ENCODE assay signal across 8 cellular contexts in the genomic region with DNA sequence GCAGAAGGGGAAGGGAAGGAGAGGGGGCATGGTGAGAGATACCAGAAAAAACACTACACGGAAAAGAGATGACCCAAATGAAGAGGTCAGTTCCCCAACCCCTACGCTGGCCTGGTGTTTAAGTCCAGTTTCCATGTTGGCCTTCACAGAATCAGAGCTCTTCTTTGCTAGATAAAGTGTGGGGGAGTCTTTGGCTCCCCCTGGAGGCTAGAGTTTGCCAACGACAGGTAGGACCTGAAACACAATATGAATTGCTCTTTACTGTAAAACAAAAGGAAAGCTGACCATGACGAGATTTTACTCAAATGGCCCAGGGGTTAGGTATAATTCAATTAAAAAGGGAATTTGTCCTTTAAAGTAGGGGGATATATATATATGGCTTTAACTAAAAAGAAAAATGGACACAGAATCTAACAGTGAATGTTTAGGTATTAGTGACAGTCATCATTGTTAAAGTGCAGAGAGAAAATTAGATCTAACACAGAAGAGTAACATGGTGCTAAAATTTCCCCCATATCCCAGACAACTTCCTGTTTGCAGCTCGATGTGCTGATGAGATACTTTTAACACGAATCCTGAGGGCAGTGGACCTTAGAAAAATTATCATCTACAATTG.
A peak's percentile ranks its signal among the peaks of the same experiment; 100 is the strongest.
DNase-seq lines count a peak whose midpoint lies in the region; ATAC-seq and TF ChIP-seq lines count a peak whose summit lies in the region.

No MANE protein-coding gene starts in this region.

- no peaks in the 10 kb centered on the region for H3K9me2 ChIP-seq in PC-3 (replicated peaks; ENCODE audit: low read length)

- TF ChIP-seq CTCF in GM12873 (IDR thresholded peaks at IDR 0.05; ENCODE audit: insufficient read depth, low read depth, low read length, missing control alignments) (peak; percentile 88), PC-3 (conservative IDR thresholded peaks at IDR 0.05; ENCODE audit: low read depth, low read length) (peak; percentile 75), foreskin keratinocyte (conservative IDR thresholded peaks at IDR 0.05) (peak; percentile 78)

- ATAC-seq in HG03432 (IDR thresholded peaks at IDR 0.05; ENCODE audit: unreplicated experiment) (peak; percentile 55), PC-3 (peak; percentile 45; the same call in 1 of the 2 replicates), foreskin keratinocyte (peak; percentile 62), HG03095 (IDR thresholded peaks at IDR 0.05; ENCODE audit: unreplicated experiment) (no peak)
- peak; percentile 40 to 48 for ATAC-seq in activated T-cell treated with anti-CD3 and anti-CD28 coated beads, Interleukin-2, amount 50 U/mL, for 72 hours (replicated peaks in 1 of 2)

- no peak overlapping the region for H3K27ac ChIP-seq in PC-3 (ENCODE audit: low read length)
- no peak overlapping the region for H3K27ac ChIP-seq in foreskin keratinocyte

- H3K27me3 ChIP-seq in PC-3 (ENCODE audit: low read length) (peaks cover 12% of the 10 kb centered on the region; the same call in 1 of the 2 replicates), foreskin keratinocyte (peaks cover 7% of the 10 kb centered on the region)

- H3K4me1 Mint-ChIP-seq in activated T-cell treated with anti-CD3 and anti-CD28 coated beads, Interleukin-2, amount 50 U/mL, for 72 hours (ENCODE audit: low read depth), result peaks cover 33% of the 10 kb centered on the region

- H3K4me3 ChIP-seq in PC-3 (ENCODE audit: low read length), result no peak overlapping the region; the same call in 1 of the 2 replicates

- DNase-seq in AG08396 (ENCODE audit: low spot score) (peak; percentile 77), PC-3 (peak; percentile 57), foreskin keratinocyte (peak; percentile 8 to 29), retina (peak; percentile 71)
- DNase-seq in activated T-cell treated with anti-CD3 and anti-CD28 coated beads, Interleukin-2, amount 50 U/mL, for 72 hours, result peak; percentile 51 to 65

- H3K9me3 ChIP-seq in PC-3 (ENCODE audit: low read length), result no peaks in the 10 kb centered on the region

- no peaks in the 10 kb centered on the region for H3K9me3 Mint-ChIP-seq in activated T-cell treated with anti-CD3 and anti-CD28 coated beads, Interleukin-2, amount 50 U/mL, for 72 hours

- no peaks in the 10 kb centered on the region for H3K36me3 ChIP-seq in PC-3 (ENCODE audit: low read depth, low read length)

- no peaks in the 10 kb centered on the region for H4K20me1 ChIP-seq in PC-3 (ENCODE audit: low read length)

- H3K4me3 Mint-ChIP-seq in activated T-cell treated with anti-CD3 and anti-CD28 coated beads, Interleukin-2, amount 50 U/mL, for 72 hours, result peak overlapping the region; percentile 28 to 88

- BruUV-seq in PC-3 (replicated peaks; lab: Mats Ljungman, UMichigan), result no TSS peak

- no peak overlapping the region for H2AFZ ChIP-seq in PC-3 (ENCODE audit: low read length)

- H3K4me1 ChIP-seq in PC-3 (ENCODE audit: insufficient read depth, low read length) (no peaks in the 10 kb centered on the region), foreskin keratinocyte (no peaks in the 10 kb centered on the region)

- intact Hi-C loops in PC-3 (cut with micrococcal nuclease), result loop anchor here (2.0 kb wide), 1 partner anchor 440 kb away; no protein-coding TSS in a partner anchor

- H3K36me3 Mint-ChIP-seq in activated T-cell treated with anti-CD3 and anti-CD28 coated beads, Interleukin-2, amount 50 U/mL, for 72 hours (ENCODE audit: insufficient read depth in 2 of 2), result no peaks in the 10 kb centered on the region

- H3K27ac Mint-ChIP-seq in activated T-cell treated with anti-CD3 and anti-CD28 coated beads, Interleukin-2, amount 50 U/mL, for 72 hours, result peak overlapping the region; percentile 57

- no peaks in the 10 kb centered on the region for H3K79me2 ChIP-seq in PC-3 (ENCODE audit: low read length)

- peak overlapping the region; percentile 55; the same call in 1 of the 2 replicates for H3K4me2 ChIP-seq in PC-3 (ENCODE audit: low read length)

- POLR2A ChIA-PET in PC-3 (lab: Charles Lee; ENCODE audit: unreplicated experiment), result interaction anchor here (0.5 kb wide), 2 partner anchors 173 to 1226 kb away, joined by 4 to 5 read pairs; no protein-coding TSS in a partner anchor

- H3F3A ChIP-seq in PC-3 (ENCODE audit: low read length, unreplicated experiment), result no peaks in the 10 kb centered on the region

- H3K27me3 Mint-ChIP-seq in activated T-cell treated with anti-CD3 and anti-CD28 coated beads, Interleukin-2, amount 50 U/mL, for 72 hours (ENCODE audit: low read depth), result no peaks in the 10 kb centered on the region

- CTCF ChIA-PET in PC-3 (lab: Charles Lee), result interaction anchor here (0.6 to 1.1 kb wide), 5 partner anchors 17 to 698 kb away, joined by 3 to 13 read pairs (median 3); no protein-coding TSS in a partner anchor

- H3K9ac ChIP-seq in PC-3 (ENCODE audit: low read length), result no peak overlapping the region

Comparison
In these comparisons a context has a peak if more than half of its experiments do, and no peak if none do; other contexts are left out.
1. DNase-seq: peak in every context shown above with its lines; median percentile 77 in AG08396; 71 in retina; 58 in activated T-cell treated with anti-CD3 and anti-CD28 coated beads, Interleukin-2, amount 50 U/mL, for 72 hours; 57 in PC-3; 18 in foreskin keratinocyte.